Comparison of ENCODE assay signal across 8 cellular contexts in the genomic region with DNA sequence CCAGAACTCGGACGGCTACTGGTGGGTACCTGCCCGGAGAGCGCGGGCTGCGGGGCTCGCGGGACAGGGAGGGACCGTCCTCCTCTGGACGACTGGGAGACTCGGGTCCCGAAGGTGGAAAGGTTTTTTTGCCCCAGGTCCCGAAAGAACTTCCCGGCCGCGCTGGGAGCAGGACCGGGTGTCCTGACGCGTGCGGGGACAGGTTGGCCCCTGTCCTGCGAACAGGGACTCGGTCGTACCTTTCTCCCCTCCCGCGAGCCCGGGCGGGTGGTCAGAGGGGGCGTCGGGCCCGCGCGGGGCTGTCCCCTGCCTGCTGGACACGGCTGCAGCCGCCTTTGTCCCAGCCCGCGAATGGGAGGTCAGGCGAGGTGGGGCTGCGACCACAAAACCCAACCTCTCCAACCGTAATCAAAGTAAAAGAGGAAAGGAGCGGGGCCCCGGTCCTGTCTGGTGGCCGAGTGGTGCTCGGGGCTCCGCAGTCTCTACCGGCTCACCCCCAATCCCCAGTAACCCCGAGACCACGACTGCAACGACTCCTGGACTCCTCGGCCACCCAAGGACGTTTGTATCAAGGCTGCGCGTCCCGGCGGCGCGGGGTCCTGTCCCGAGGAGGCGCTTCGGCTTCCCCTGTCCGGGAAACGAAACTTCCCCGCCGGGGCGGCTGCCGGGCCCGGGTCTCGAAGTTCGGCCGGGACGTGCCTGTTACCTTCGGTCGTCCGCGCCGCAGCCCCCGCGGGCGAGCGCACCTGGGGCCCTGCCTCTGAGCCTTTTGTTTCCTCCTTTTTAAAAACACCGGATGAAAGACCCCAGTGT. TPM values are rescaled to one million over a fixed set of nuclear protein-coding genes. Genes with fewer than 3 reads are reported as not detected.
DNase-seq lines count a peak whose midpoint lies in the region; ATAC-seq and TF ChIP-seq lines count a peak whose summit lies in the region.

No MANE protein-coding gene starts in this region.

- intact Hi-C loops in uterus (cut with DNase I; ENCODE audit: low total_unique reads): no loop called here

- no peak for TF ChIP-seq CTCF in uterus (IDR thresholded peaks at IDR 0.05)

- TF ChIP-seq POLR2A in uterus (IDR thresholded peaks at IDR 0.05): no peak

- 0 to 1% methylated on average over 40 to 66 of the region's 80 CpGs for WGBS in mesodermal cell (ENCODE audit: insufficient coverage in 2 of 2), 2 experiments

- peak overlapping the region; percentile 75 for H3K4me3 ChIP-seq in mesodermal cell (ENCODE audit: extremely low read depth, insufficient read depth, low read length, poor library complexity, severe bottlenecking)
- peak overlapping the region; percentile 18 to 48 for H3K4me3 ChIP-seq in uterus

- H3K4me1 ChIP-seq in mesodermal cell (ENCODE audit: control insufficient read depth, insufficient read depth, low read length, poor library complexity, severe bottlenecking) (peaks cover 12% of the 10 kb centered on the region), uterus (peaks cover 0 to 22% of the 10 kb centered on the region in 2 donors)

- ATAC-seq in HG03521 (IDR thresholded peaks at IDR 0.05; ENCODE audit: unreplicated experiment): no peak

- H3K9me3 ChIP-seq in mesodermal cell (ENCODE audit: control insufficient read depth, low read length) (no peaks in the 10 kb centered on the region), uterus (no peaks in the 10 kb centered on the region)

- H3K36me3 ChIP-seq in mesodermal cell (ENCODE audit: control insufficient read depth, insufficient read depth, low read length) (peaks cover 4% of the 10 kb centered on the region), uterus (no peaks in the 10 kb centered on the region)

- DNase-seq in DMS 273 (lab: John Stamatoyannopoulos, UW; ENCODE audit: unreplicated experiment): peak; percentile 55
- DNase-seq in DMS 273 treated with DMSO at 0.1 percent for 48 hours (lab: John Stamatoyannopoulos, UW): no peak
- DNase-seq in NCI-H69 (lab: John Stamatoyannopoulos, UW): peak; percentile 74
- peak; percentile 84 for DNase-seq in ecto neural progenitor cell (ENCODE audit: low spot score)
- DNase-seq in uterus: no peak
- no peak for DNase-seq in activated gamma-delta T cell treated with Interleukin-2 at 50 U/mL for 16 hours

- H3K27ac ChIP-seq in mesodermal cell (ENCODE audit: low read depth, low read length, severe bottlenecking) (peak overlapping the region; percentile 88), uterus (peak overlapping the region; percentile 18 to 57)

- H3K27me3 ChIP-seq in uterus: peaks cover 18 to 26% of the 10 kb centered on the region in 2 donors

RNA-seq across cellular contexts. Expression of gene DSP, which starts 0.8 kb away (rescaled TPM):
- 87.0 TPM for polyA plus RNA-seq in mesodermal cell (2013, experiment 1 of 2)
- 102 TPM for polyA plus RNA-seq in mesodermal cell (2013, experiment 2 of 2)
- total RNA-seq in uterus: 10 to 100 TPM in 2 of 4 donors, 1 to 10 TPM in 2; 3.8 to 28.3 (median 9.0) TPM

RNA-seq across cellular contexts. Expression of gene SNRNP48, which starts 47.7 kb away (rescaled TPM):
- 22.7 TPM for polyA plus RNA-seq in mesodermal cell (2013, experiment 1 of 2)
- 25.9 TPM for polyA plus RNA-seq in mesodermal cell (2013, experiment 2 of 2)
- 10 to 100 TPM; 10.2 to 39.7 (median 14.6) TPM for total RNA-seq in uterus

Comparison
In these comparisons a context has a peak if more than half of its experiments do, and no peak if none do; other contexts are left out.
1. DNase-seq: peak in DMS 273 (single experiment), NCI-H69 (single experiment) and ecto neural progenitor cell (single experiment); none in DMS 273 treated with DMSO at 0.1 percent for 48 hours (single experiment), uterus (0 of 2) and activated gamma-delta T cell treated with Interleukin-2 at 50 U/mL for 16 hours (single experiment).